Comparison of ENCODE assay signal across 2 cellular contexts in genomic region chr12:47078733-47079364, GRCh38.
TF ChIP-seq lines count a peak whose summit lies in the region.

No MANE protein-coding gene starts in this region.

TF ChIP-seq in IMR-90, 13 proteins besides CTCF, POLR2A, EP300 and RAD21:
- no peak for TF ChIP-seq MAFK (IDR thresholded peaks at IDR 0.05; ENCODE audit: low read depth, low read length)
- TF ChIP-seq SMC3 (IDR thresholded peaks at IDR 0.05; ENCODE audit: low read depth, low read length): no peak
- TF ChIP-seq RCOR1 (IDR thresholded peaks at IDR 0.05; ENCODE audit: insufficient replicate concordance, low read length): no peak
- TF ChIP-seq BHLHE40 (IDR thresholded peaks at IDR 0.05; ENCODE audit: low read depth, low read length): no peak
- TF ChIP-seq MAZ (IDR thresholded peaks at IDR 0.05; ENCODE audit: borderline replicate concordance, low read depth, low read length): no peak
- peak; percentile 64 for TF ChIP-seq CEBPB (IDR thresholded peaks at IDR 0.05; ENCODE audit: low read depth, low read length)
- no peak for TF ChIP-seq MXI1 (IDR thresholded peaks at IDR 0.05; ENCODE audit: borderline replicate concordance, low read depth, low read length)
- TF ChIP-seq CHD1 (IDR thresholded peaks at IDR 0.05; ENCODE audit: low read depth, low read length): no peak

TF ChIP-seq in neural cell, 6 proteins besides CTCF, POLR2A, EP300 and RAD21:
- TF ChIP-seq EZH2 (IDR thresholded peaks at IDR 0.05; ENCODE audit: borderline replicate concordance, insufficient read depth, low read length, poor library complexity, severe bottlenecking) (no peak), TAF1 (IDR thresholded peaks at IDR 0.05; ENCODE audit: low read depth) (no peak), POLR2AphosphoS5 (IDR thresholded peaks at IDR 0.05) (no peak), MXI1 (conservative IDR thresholded peaks at IDR 0.05; ENCODE audit: poor library complexity, severe bottlenecking) (no peak), SMC3 (conservative IDR thresholded peaks at IDR 0.05; ENCODE audit: poor library complexity) (no peak)
- TF ChIP-seq, protein P1, sequence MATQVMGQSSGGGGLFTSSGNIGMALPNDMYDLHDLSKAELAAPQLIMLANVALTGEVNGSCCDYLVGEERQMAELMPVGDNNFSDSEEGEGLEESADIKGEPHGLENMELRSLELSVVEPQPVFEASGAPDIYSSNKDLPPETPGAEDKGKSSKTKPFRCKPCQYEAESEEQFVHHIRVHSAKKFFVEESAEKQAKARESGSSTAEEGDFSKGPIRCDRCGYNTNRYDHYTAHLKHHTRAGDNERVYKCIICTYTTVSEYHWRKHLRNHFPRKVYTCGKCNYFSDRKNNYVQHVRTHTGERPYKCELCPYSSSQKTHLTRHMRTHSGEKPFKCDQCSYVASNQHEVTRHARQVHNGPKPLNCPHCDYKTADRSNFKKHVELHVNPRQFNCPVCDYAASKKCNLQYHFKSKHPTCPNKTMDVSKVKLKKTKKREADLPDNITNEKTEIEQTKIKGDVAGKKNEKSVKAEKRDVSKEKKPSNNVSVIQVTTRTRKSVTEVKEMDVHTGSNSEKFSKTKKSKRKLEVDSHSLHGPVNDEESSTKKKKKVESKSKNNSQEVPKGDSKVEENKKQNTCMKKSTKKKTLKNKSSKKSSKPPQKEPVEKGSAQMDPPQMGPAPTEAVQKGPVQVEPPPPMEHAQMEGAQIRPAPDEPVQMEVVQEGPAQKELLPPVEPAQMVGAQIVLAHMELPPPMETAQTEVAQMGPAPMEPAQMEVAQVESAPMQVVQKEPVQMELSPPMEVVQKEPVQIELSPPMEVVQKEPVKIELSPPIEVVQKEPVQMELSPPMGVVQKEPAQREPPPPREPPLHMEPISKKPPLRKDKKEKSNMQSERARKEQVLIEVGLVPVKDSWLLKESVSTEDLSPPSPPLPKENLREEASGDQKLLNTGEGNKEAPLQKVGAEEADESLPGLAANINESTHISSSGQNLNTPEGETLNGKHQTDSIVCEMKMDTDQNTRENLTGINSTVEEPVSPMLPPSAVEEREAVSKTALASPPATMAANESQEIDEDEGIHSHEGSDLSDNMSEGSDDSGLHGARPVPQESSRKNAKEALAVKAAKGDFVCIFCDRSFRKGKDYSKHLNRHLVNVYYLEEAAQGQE (IDR thresholded peaks at IDR 0.05; ENCODE audit: borderline replicate concordance): no peak
